Comparison of ENCODE assay signal across 31 cellular contexts in genomic region chrX:35340451-35340850, GRCh38.
"Had no signal": no experiment of that assay in that cellular context is flagged by ENCODE, and none has a peak within 500 bp of the region (broad histone marks: within the 10 kb centered on the region; RNA-seq: fewer than 3 reads in every experiment).

No MANE protein-coding gene starts in this region.

- H3K9me3 ChIP-seq: gastroesophageal sphincter, pancreas, prostate gland, sigmoid colon, stomach, thyroid gland, upper lobe of left lung, vagina had no signal

- H3K79me2 ChIP-seq: hepatocyte had no signal

- H3K4me1 ChIP-seq: gastroesophageal sphincter, pancreas, prostate gland, sigmoid colon, stomach, thyroid gland, upper lobe of left lung, vagina had no signal

- H3K27me3 Mint-ChIP-seq: activated CD4-positive, alpha-beta T cell treated with anti-CD3 and anti-CD28 coated beads for 36 hours; activated naive CD4-positive, alpha-beta T cell treated with anti-CD3 and anti-CD28 coated beads, Interleukin-2, amount 10 ng/mL, durations not matched to agents 7 days and 5 days; activated naive CD8-positive, alpha-beta T cell treated with anti-CD3 and anti-CD28 coated beads, Interleukin-2, amount 10 ng/mL, durations not matched to agents 7 days and 5 days; naive B cell; stimulated activated naive B cell treated with anti-CD40 and anti-IgM and Interleukin-4, amounts not matched to agents 10 μg/mL and 1 μg/mL and 100 μg/mL, for 72 hours had no signal

- H3K27ac Mint-ChIP-seq: activated CD4-positive, alpha-beta T cell treated with anti-CD3 and anti-CD28 coated beads for 36 hours; activated naive CD4-positive, alpha-beta T cell treated with anti-CD3 and anti-CD28 coated beads, Interleukin-2, amount 10 ng/mL, durations not matched to agents 7 days and 5 days; activated naive CD8-positive, alpha-beta T cell treated with anti-CD3 and anti-CD28 coated beads, Interleukin-2, amount 10 ng/mL, durations not matched to agents 7 days and 5 days; mesothelial cell of epicardium; naive B cell; nephron progenitor cell; stimulated activated naive B cell treated with anti-CD40 and anti-IgM and Interleukin-4, amounts not matched to agents 10 μg/mL and 1 μg/mL and 100 μg/mL, for 72 hours; T-helper 2 cell treated with Interferon-gamma antibody and Interleukin-4, amounts not matched to agents 5 μg/mL and 100 μg/mL, for 36 hours had no signal

- H2AFZ ChIP-seq: hepatocyte had no signal

- H3K27ac ChIP-seq: gastroesophageal sphincter, hepatocyte, pancreas, prostate gland, sigmoid colon, stomach, thyroid gland, upper lobe of left lung, vagina had no signal

- H3K4me2 ChIP-seq: hepatocyte, smooth muscle cell had no signal

- ATAC-seq: activated CD4-positive, alpha-beta T cell treated with anti-CD3 and anti-CD28 coated beads for 36 hours; gastroesophageal sphincter; left ventricle myocardium superior; pancreas; stimulated activated naive B cell treated with anti-CD40 and anti-IgM and Interleukin-4, amounts not matched to agents 10 μg/mL and 1 μg/mL and 100 μg/mL, for 72 hours had no signal

- H3K4me3 ChIP-seq: gastroesophageal sphincter, hepatocyte, pancreas, prostate gland, sigmoid colon, smooth muscle cell, stomach, thyroid gland, upper lobe of left lung, vagina had no signal

- H3K27me3 ChIP-seq: gastroesophageal sphincter, hepatocyte, pancreas, sigmoid colon, stomach, thyroid gland, upper lobe of left lung, vagina had no signal

- H3K36me3 ChIP-seq: gastroesophageal sphincter, pancreas, prostate gland, sigmoid colon, stomach, thyroid gland, upper lobe of left lung, vagina had no signal

- H3K9me3 Mint-ChIP-seq: activated naive CD4-positive, alpha-beta T cell treated with anti-CD3 and anti-CD28 coated beads, Interleukin-2, amount 10 ng/mL, durations not matched to agents 7 days and 5 days; activated naive CD8-positive, alpha-beta T cell treated with anti-CD3 and anti-CD28 coated beads, Interleukin-2, amount 10 ng/mL, durations not matched to agents 7 days and 5 days; stimulated activated naive B cell treated with anti-CD40 and anti-IgM and Interleukin-4, amounts not matched to agents 10 μg/mL and 1 μg/mL and 100 μg/mL, for 72 hours had no signal

- H3K4me1 Mint-ChIP-seq: activated CD4-positive, alpha-beta T cell treated with anti-CD3 and anti-CD28 coated beads for 36 hours; activated naive CD4-positive, alpha-beta T cell treated with anti-CD3 and anti-CD28 coated beads, Interleukin-2, amount 10 ng/mL, durations not matched to agents 7 days and 5 days; activated naive CD8-positive, alpha-beta T cell treated with anti-CD3 and anti-CD28 coated beads, Interleukin-2, amount 10 ng/mL, durations not matched to agents 7 days and 5 days; mesothelial cell of epicardium; naive B cell; nephron progenitor cell; stimulated activated naive B cell treated with anti-CD40 and anti-IgM and Interleukin-4, amounts not matched to agents 10 μg/mL and 1 μg/mL and 100 μg/mL, for 72 hours had no signal

- DNase-seq: activated CD4-positive, alpha-beta T cell treated with anti-CD3 and anti-CD28 coated beads for 36 hours; activated CD4-positive, CD25-positive, alpha-beta regulatory T cell; activated CD8-positive, alpha-beta memory T cell treated with anti-CD3 and anti-CD28 coated beads for 24 hours; activated gamma-delta T cell; activated naive CD4-positive, alpha-beta T cell treated with anti-CD3 and anti-CD28 coated beads, Interleukin-2, amount 10 ng/mL, durations not matched to agents 7 days and 5 days; activated naive CD8-positive, alpha-beta T cell treated with anti-CD3 and anti-CD28 coated beads, Interleukin-2, amount 10 ng/mL, durations not matched to agents 7 days and 5 days; activated T-cell treated with anti-CD3 and anti-CD28 coated beads, Interleukin-2, amount 50 U/mL, for 1 hour; amniotic stem cell; dermis blood vessel endothelial cell; effector CD4-positive, alpha-beta T cell; erythroblast; islet precursor cell; left ventricle myocardium superior; naive B cell; nephron progenitor cell; pancreas; sigmoid colon; stimulated activated CD4-positive, alpha-beta T cell treated with anti-CD3 and anti-CD28 coated beads, Interleukin-1b, Interleukin-23, amount 100 ng/mL, for 48 hours; stimulated activated CD4-positive, alpha-beta T cell treated with anti-CD3 and anti-CD28 coated beads, Interleukin-4, amount 100 ng/mL, for 4 hours; stimulated activated naive B cell treated with anti-CD40 and anti-IgM and Interleukin-4, amounts not matched to agents 10 μg/mL and 1 μg/mL and 100 μg/mL, for 72 hours; stomach; T-helper 1 cell; thyroid gland; upper lobe of left lung had no signal

- H3K4me3 Mint-ChIP-seq: activated CD4-positive, alpha-beta T cell treated with anti-CD3 and anti-CD28 coated beads for 36 hours; activated naive CD4-positive, alpha-beta T cell treated with anti-CD3 and anti-CD28 coated beads, Interleukin-2, amount 10 ng/mL, durations not matched to agents 7 days and 5 days; activated naive CD8-positive, alpha-beta T cell treated with anti-CD3 and anti-CD28 coated beads, Interleukin-2, amount 10 ng/mL, durations not matched to agents 7 days and 5 days; mesothelial cell of epicardium; naive B cell; nephron progenitor cell; stimulated activated naive B cell treated with anti-CD40 and anti-IgM and Interleukin-4, amounts not matched to agents 10 μg/mL and 1 μg/mL and 100 μg/mL, for 72 hours; T-helper 2 cell treated with Interferon-gamma antibody and Interleukin-4, amounts not matched to agents 5 μg/mL and 100 μg/mL, for 36 hours had no signal

- H3K36me3 Mint-ChIP-seq: activated naive CD4-positive, alpha-beta T cell treated with anti-CD3 and anti-CD28 coated beads, Interleukin-2, amount 10 ng/mL, durations not matched to agents 7 days and 5 days; activated naive CD8-positive, alpha-beta T cell treated with anti-CD3 and anti-CD28 coated beads, Interleukin-2, amount 10 ng/mL, durations not matched to agents 7 days and 5 days; mesothelial cell of epicardium; naive B cell; stimulated activated naive B cell treated with anti-CD40 and anti-IgM and Interleukin-4, amounts not matched to agents 10 μg/mL and 1 μg/mL and 100 μg/mL, for 72 hours had no signal
